Comparison of ENCODE assay signal across 38 cellular contexts in genomic region chr20:4568560-4568959, GRCh38.
"Had no signal": no experiment of that assay in that cellular context is flagged by ENCODE, and none has a peak within 500 bp of the region (broad histone marks: within the 10 kb centered on the region; RNA-seq: fewer than 3 reads in every experiment).

No MANE protein-coding gene starts in this region.

- H3K27ac Mint-ChIP-seq: activated CD4-positive, alpha-beta memory T cell treated with anti-CD3 and anti-CD28 coated beads, Interleukin-2, amount 10 ng/mL, durations not matched to agents 7 days and 5 days; activated CD4-positive, alpha-beta T cell treated with anti-CD3 and anti-CD28 coated beads, Interleukin-2, amount 10 ng/mL, durations not matched to agents 24 days and 14 days; activated CD8-positive, alpha-beta memory T cell treated with anti-CD3 and anti-CD28 coated beads, Interleukin-2, amount 10 ng/mL, durations not matched to agents 7 days and 5 days; activated CD8-positive, alpha-beta T cell treated with anti-CD3 and anti-CD28 coated beads, Interleukin-2, amount 10 ng/mL, durations not matched to agents 7 days and 5 days; activated naive CD8-positive, alpha-beta T cell; activated naive CD8-positive, alpha-beta T cell treated with anti-CD3 and anti-CD28 coated beads, Interleukin-2, amount 10 ng/mL, durations not matched to agents 7 days and 5 days; activated naive CD8-positive, alpha-beta T cell treated with anti-CD3 and anti-CD28 coated beads, Interleukin-2, amount 50 U/mL, for 24 hours; activated T-cell treated with anti-CD3 and anti-CD28 coated beads, Interleukin-2, amount 50 U/mL, for 24 hours; activated T-helper 2 cell treated with anti-CD3 and anti-CD28 coated beads, Interferon-gamma antibody, Interleukin-2, Interleukin-4, amounts not matched to agents 10 μg/mL and 5 μg/mL and 100 μg/mL, durations not matched to agents 14 hours and 24 hours and 36 hours; brain; T-helper 1 cell treated with Interleukin-12 subunit alpha and Interleukin-12 subunit beta and Interleukin-4 antibody, amounts not matched to agents 30 μg/mL and 1 μg/mL, for 36 hours; T-helper 2 cell treated with Interferon-gamma antibody and Interleukin-4, amounts not matched to agents 5 μg/mL and 100 μg/mL, for 36 hours; WTC11 had no signal

- H3K27me3 ChIP-seq: cardiac muscle cell had no signal

- H3K4me3 ChIP-seq: cardiac muscle cell had no signal

- H3K4me1 Mint-ChIP-seq: activated CD4-positive, alpha-beta memory T cell treated with anti-CD3 and anti-CD28 coated beads, Interleukin-2, amount 10 ng/mL, durations not matched to agents 7 days and 5 days; activated CD4-positive, alpha-beta T cell treated with anti-CD3 and anti-CD28 coated beads, Interleukin-2, amount 10 ng/mL, durations not matched to agents 24 days and 14 days; activated CD8-positive, alpha-beta memory T cell treated with anti-CD3 and anti-CD28 coated beads, Interleukin-2, amount 10 ng/mL, durations not matched to agents 7 days and 5 days; activated naive CD4-positive, alpha-beta T cell treated with anti-CD3 and anti-CD28 coated beads, Interleukin-2, amount 10 ng/mL, durations not matched to agents 7 days and 5 days; activated naive CD4-positive, alpha-beta T cell treated with anti-CD3 and anti-CD28 coated beads, Interleukin-2, amount 50 U/mL, for 24 hours; activated naive CD8-positive, alpha-beta T cell treated with anti-CD3 and anti-CD28 coated beads, Interleukin-2, amount 10 ng/mL, durations not matched to agents 7 days and 5 days; activated naive CD8-positive, alpha-beta T cell treated with anti-CD3 and anti-CD28 coated beads, Interleukin-2, amount 50 U/mL, for 24 hours; central memory CD8-positive, alpha-beta T cell had no signal

- H3K36me3 Mint-ChIP-seq: activated CD8-positive, alpha-beta memory T cell treated with anti-CD3 and anti-CD28 coated beads, Interleukin-2, amount 10 ng/mL, durations not matched to agents 7 days and 5 days; activated naive CD4-positive, alpha-beta T cell treated with anti-CD3 and anti-CD28 coated beads, Interleukin-2, amount 10 ng/mL, durations not matched to agents 7 days and 5 days; activated naive CD4-positive, alpha-beta T cell treated with anti-CD3 and anti-CD28 coated beads, Interleukin-2, amount 50 U/mL, for 24 hours; activated naive CD8-positive, alpha-beta T cell; activated naive CD8-positive, alpha-beta T cell treated with anti-CD3 and anti-CD28 coated beads, Interleukin-2, amount 10 ng/mL, durations not matched to agents 7 days and 5 days; brain; WTC11 had no signal

- H3K36me3 ChIP-seq: cardiac muscle cell, WERI-Rb-1 had no signal

- ATAC-seq: activated CD4-positive, CD25-positive, alpha-beta regulatory T cell treated with anti-CD3 and anti-CD28 coated beads, Interleukin-2, amount 50 U/mL, for 24 hours; activated CD8-positive, alpha-beta memory T cell treated with anti-CD3 and anti-CD28 coated beads, Interleukin-2, amount 10 ng/mL, durations not matched to agents 7 days and 5 days; activated CD8-positive, alpha-beta T cell treated with anti-CD3 and anti-CD28 coated beads, Interleukin-2, amount 10 ng/mL, durations not matched to agents 7 days and 5 days; activated naive CD8-positive, alpha-beta T cell treated with anti-CD3 and anti-CD28 coated beads, Interleukin-2, amount 50 U/mL, for 24 hours had no signal

- FAIRE-seq: bronchial epithelial cell, TTC549 had no signal

- H3K27ac ChIP-seq: cardiac muscle cell, WERI-Rb-1 had no signal

- DNase-seq: activated CD4-positive, alpha-beta memory T cell treated with anti-CD3 and anti-CD28 coated beads, Interleukin-2, amount 10 ng/mL, durations not matched to agents 7 days and 5 days; activated CD4-positive, alpha-beta T cell treated with anti-CD3 and anti-CD28 coated beads for 1 hour; activated CD4-positive, alpha-beta T cell treated with anti-CD3 and anti-CD28 coated beads for 4 hours; activated CD4-positive, alpha-beta T cell treated with anti-CD3 and anti-CD28 coated beads, Interleukin-2, amount 50 U/mL, for 1 hour; activated CD4-positive, alpha-beta T cell treated with anti-CD3 and anti-CD28 coated beads, Interleukin-2, amount 50 U/mL, for 48 hours; activated CD4-positive, CD25-positive, alpha-beta regulatory T cell; activated CD8-positive, alpha-beta memory T cell treated with anti-CD3 and anti-CD28 coated beads for 24 hours; activated CD8-positive, alpha-beta memory T cell treated with anti-CD3 and anti-CD28 coated beads, Interleukin-2, amount 10 ng/mL, durations not matched to agents 7 days and 5 days; activated CD8-positive, alpha-beta memory T cell treated with anti-CD3 and anti-CD28 coated beads, Interleukin-2, amount 50 U/mL, for 48 hours; activated CD8-positive, alpha-beta T cell treated with anti-CD3 and anti-CD28 coated beads, Interleukin-2, amount 10 ng/mL, durations not matched to agents 7 days and 5 days; activated effector memory CD4-positive, alpha-beta T cell treated with Interleukin-2 at 50 U/mL for 16 hours; activated gamma-delta T cell; activated naive CD4-positive, alpha-beta T cell treated with anti-CD3 and anti-CD28 coated beads, Interleukin-2, amount 10 ng/mL, durations not matched to agents 7 days and 5 days; activated naive CD4-positive, alpha-beta T cell treated with Interleukin-2 at 50 U/mL for 16 hours; activated naive CD8-positive, alpha-beta T cell treated with anti-CD3 and anti-CD28 coated beads, Interleukin-2, amount 10 ng/mL, durations not matched to agents 7 days and 5 days; activated naive CD8-positive, alpha-beta T cell treated with anti-CD3 and anti-CD28 coated beads, Interleukin-2, amount 50 U/mL, for 24 hours; activated T-cell treated with anti-CD3 and anti-CD28 coated beads, Interleukin-2, amount 50 U/mL, for 24 hours; amygdala; anterior cingulate cortex; caudate nucleus; cerebellar nuclear complex; SW 1271; T-helper 1 cell; T-helper 9 cell; WERI-Rb-1 had no signal

- H3K9me3 Mint-ChIP-seq: activated CD4-positive, alpha-beta memory T cell treated with anti-CD3 and anti-CD28 coated beads, Interleukin-2, amount 10 ng/mL, durations not matched to agents 7 days and 5 days; activated naive CD4-positive, alpha-beta T cell treated with anti-CD3 and anti-CD28 coated beads, Interleukin-2, amount 10 ng/mL, durations not matched to agents 7 days and 5 days; activated naive CD8-positive, alpha-beta T cell treated with anti-CD3 and anti-CD28 coated beads, Interleukin-2, amount 10 ng/mL, durations not matched to agents 7 days and 5 days; activated T-cell treated with anti-CD3 and anti-CD28 coated beads, Interleukin-2, amount 50 U/mL, for 24 hours; activated T-helper 2 cell treated with anti-CD3 and anti-CD28 coated beads, Interferon-gamma antibody, Interleukin-2, Interleukin-4, amounts not matched to agents 10 μg/mL and 5 μg/mL and 100 μg/mL, durations not matched to agents 14 hours and 24 hours and 36 hours; T-helper 1 cell treated with Interleukin-12 subunit alpha and Interleukin-12 subunit beta and Interleukin-4 antibody, amounts not matched to agents 30 μg/mL and 1 μg/mL, for 36 hours; T-helper 2 cell treated with Interferon-gamma antibody and Interleukin-4, amounts not matched to agents 5 μg/mL and 100 μg/mL, for 36 hours had no signal

- H3K4me3 Mint-ChIP-seq: activated CD4-positive, alpha-beta memory T cell treated with anti-CD3 and anti-CD28 coated beads, Interleukin-2, amount 10 ng/mL, durations not matched to agents 7 days and 5 days; activated CD4-positive, alpha-beta T cell treated with anti-CD3 and anti-CD28 coated beads, Interleukin-2, amount 10 ng/mL, durations not matched to agents 24 days and 14 days; activated CD8-positive, alpha-beta memory T cell treated with anti-CD3 and anti-CD28 coated beads, Interleukin-2, amount 10 ng/mL, durations not matched to agents 7 days and 5 days; activated CD8-positive, alpha-beta T cell treated with anti-CD3 and anti-CD28 coated beads, Interleukin-2, amount 10 ng/mL, durations not matched to agents 7 days and 5 days; activated naive CD4-positive, alpha-beta T cell treated with anti-CD3 and anti-CD28 coated beads, Interleukin-2, amount 10 ng/mL, durations not matched to agents 7 days and 5 days; activated naive CD4-positive, alpha-beta T cell treated with anti-CD3 and anti-CD28 coated beads, Interleukin-2, amount 50 U/mL, for 24 hours; activated naive CD8-positive, alpha-beta T cell; activated naive CD8-positive, alpha-beta T cell treated with anti-CD3 and anti-CD28 coated beads, Interleukin-2, amount 10 ng/mL, durations not matched to agents 7 days and 5 days; activated naive CD8-positive, alpha-beta T cell treated with anti-CD3 and anti-CD28 coated beads, Interleukin-2, amount 50 U/mL, for 24 hours; activated T-cell treated with anti-CD3 and anti-CD28 coated beads, Interleukin-2, amount 50 U/mL, for 24 hours; brain; central memory CD8-positive, alpha-beta T cell; T-helper 1 cell treated with Interleukin-12 subunit alpha and Interleukin-12 subunit beta and Interleukin-4 antibody, amounts not matched to agents 30 μg/mL and 1 μg/mL, for 36 hours; T-helper 2 cell treated with Interferon-gamma antibody and Interleukin-4, amounts not matched to agents 5 μg/mL and 100 μg/mL, for 36 hours; WTC11 had no signal
